Comparison of ENCODE assay signal across 11 cellular contexts in genomic region chr12:58877243-58877743, GRCh38. TPM values are rescaled to one million over a fixed set of nuclear protein-coding genes. Genes with fewer than 3 reads are reported as not detected.
DNase-seq lines count a peak whose midpoint lies in the region; ATAC-seq and TF ChIP-seq lines count a peak whose summit lies in the region.
"Had no signal": no experiment of that assay in that cellular context is flagged by ENCODE, and none has a peak within 500 bp of the region (broad histone marks: within the 10 kb centered on the region; RNA-seq: fewer than 3 reads in every experiment).

No MANE protein-coding gene starts in this region.

- H3K4me2 ChIP-seq in smooth muscle cell = no peak overlapping the region

- no peak overlapping the region for H2AFZ ChIP-seq in smooth muscle cell (ENCODE audit: low read depth)

- ATAC-seq in right lobe of liver (peak; percentile 92 to 98 (median 98)), GM18870 (IDR thresholded peaks at IDR 0.05; ENCODE audit: unreplicated experiment) (no peak), GM19397 (IDR thresholded peaks at IDR 0.05; ENCODE audit: unreplicated experiment) (no peak)

- DNase-seq in Caki2 (ENCODE audit: low read depth) (peak; percentile 93), NCI-H1092 (lab: John Stamatoyannopoulos, UW) (peak; percentile 25), astrocyte of the spinal cord (ENCODE audit: low read depth, low spot score) (peak; percentile 99), right lobe of liver (peak; percentile 61 to 72 (median 64)), smooth muscle cell (lab: John Stamatoyannopoulos, UW; ENCODE audit: unreplicated experiment) (no peak), Ammon's horn (ENCODE audit: low spot score) (no peak)
- DNase-seq: GF-D8 had no signal

- in situ Hi-C loops in Caki2 (cut with HindIII; ENCODE audit: low pct_unique_long_range_greater_than_20kb, low sequenced_read_pairs) (no loop called here), astrocyte of the spinal cord (cut with HindIII; ENCODE audit: low sequenced_read_pairs) (no loop called here)

- H3F3A ChIP-seq in smooth muscle cell (ENCODE audit: low read depth) = no peaks in the 10 kb centered on the region

- 31% methylated on average over 2 of the region's 15 CpGs for WGBS in right lobe of liver (ENCODE audit: insufficient coverage, low coverage, low lambda C conversion rate, missing lambda C conversion rate)
- WGBS in smooth muscle cell (ENCODE audit: low lambda C conversion rate) = 67% methylated on average over 15 of the region's 15 CpGs

- intact Hi-C loops in right lobe of liver (cut with DNase I) = no loop called here

- H3K27ac ChIP-seq in right lobe of liver = peak overlapping the region in 2 of 3 donors; percentile 23 to 39
- no peak overlapping the region for H3K27ac ChIP-seq in smooth muscle cell (ENCODE audit: low read depth)
- H3K27ac ChIP-seq: suprapubic skin had no signal

- H3K4me1 ChIP-seq in right lobe of liver (peaks cover 0 to 10% (median 0%) of the 10 kb centered on the region in 4 donors), smooth muscle cell (ENCODE audit: low read depth) (no peaks in the 10 kb centered on the region)

- no peak for TF ChIP-seq POLR2A in right lobe of liver (IDR thresholded peaks at IDR 0.05)

- H3K36me3 ChIP-seq in right lobe of liver = peaks cover 0 to 91% (median 19%) of the 10 kb centered on the region in 4 donors
- peaks cover 3% of the 10 kb centered on the region for H3K36me3 ChIP-seq in smooth muscle cell (ENCODE audit: low read depth)

- H3K4me3 ChIP-seq in astrocyte of the spinal cord (ENCODE audit: low read depth, low read length) = no peak overlapping the region
- no peak overlapping the region for H3K4me3 ChIP-seq in right lobe of liver
- H3K4me3 ChIP-seq in smooth muscle cell = no peak overlapping the region
- H3K4me3 ChIP-seq: skin epidermis, suprapubic skin had no signal

- H3K79me2 ChIP-seq in smooth muscle cell (ENCODE audit: low read depth) = no peaks in the 10 kb centered on the region

- H3K9me3 ChIP-seq in right lobe of liver (no peaks in the 10 kb centered on the region), smooth muscle cell (replicated peaks; ENCODE audit: low read depth) (no peaks in the 10 kb centered on the region)
- H3K9me3 ChIP-seq: suprapubic skin had no signal

- TF ChIP-seq CTCF in astrocyte of the spinal cord (IDR thresholded peaks at IDR 0.05; ENCODE audit: low read depth, low read length) (no peak), right lobe of liver (IDR thresholded peaks at IDR 0.05) (no peak), smooth muscle cell (IDR thresholded peaks at IDR 0.05; ENCODE audit: borderline replicate concordance, insufficient read depth, poor library complexity, severe bottlenecking) (no peak)

- H3K27me3 ChIP-seq in right lobe of liver = no peaks in the 10 kb centered on the region
- H3K27me3 ChIP-seq in smooth muscle cell (ENCODE audit: low read depth) = no peaks in the 10 kb centered on the region
- H3K27me3 ChIP-seq: suprapubic skin had no signal

- no peaks in the 10 kb centered on the region for H4K20me1 ChIP-seq in smooth muscle cell (ENCODE audit: low read depth)

- no peak overlapping the region for H3K9ac ChIP-seq in smooth muscle cell (ENCODE audit: low read depth)

RNA-seq across cellular contexts. Expression of gene LRIG3, which starts 43.0 kb away (rescaled TPM):
- total RNA-seq in Caki2 (2014; rRNA removed; shearing (Covaris generic); ENCODE audit: low replicate concordance) = 16.5 and 29.7 TPM in 2 replicates
- total RNA-seq in right lobe of liver (10 to 100 TPM in 3 of 6 experiments, 1 to 10 TPM in 3; 4.2 to 13.3 (median 8.9) TPM), smooth muscle cell (19.9 and 22.4 TPM in 2 replicates)
- 6.7 and 9.0 TPM in 2 replicates for polyA plus RNA-seq in smooth muscle cell

Comparison
In these comparisons a context has a peak if more than half of its experiments do, and no peak if none do; other contexts are left out.
1. DNase-seq: peak in Caki2 (single experiment), NCI-H1092 (single experiment), astrocyte of the spinal cord (single experiment) and right lobe of liver (3 of 3); none in smooth muscle cell (single experiment) and Ammon's horn (single experiment).
2. ATAC-seq: peak in right lobe of liver (4 of 4); none in GM18870 (single experiment) and GM19397 (single experiment).